Comparison of ENCODE assay signal across 11 cellular contexts in the genomic region with DNA sequence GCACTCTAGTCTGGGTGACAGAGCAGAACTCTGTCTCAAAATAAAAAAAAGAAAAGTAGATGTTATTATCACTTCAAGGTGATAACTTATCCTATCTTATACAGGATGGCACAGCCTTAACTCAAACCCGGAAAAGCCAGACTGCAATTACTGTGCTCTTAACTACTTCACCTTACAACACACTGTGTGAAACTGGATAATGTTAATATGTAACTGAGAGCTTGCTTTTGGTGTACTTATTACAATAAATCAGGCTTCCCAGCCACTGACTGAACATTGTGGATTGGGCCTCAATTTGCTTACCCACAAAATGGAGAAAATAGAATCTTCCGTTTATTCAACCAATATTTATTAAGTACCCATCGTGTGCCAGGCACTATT. TPM values are rescaled to one million over a fixed set of nuclear protein-coding genes. Genes with fewer than 3 reads are reported as not detected.
A peak's percentile ranks its signal among the peaks of the same experiment; 100 is the strongest.
DNase-seq lines count a peak whose midpoint lies in the region; ATAC-seq, FAIRE-seq and TF ChIP-seq lines count a peak whose summit lies in the region.
"Had no signal": no experiment of that assay in that cellular context is flagged by ENCODE, and none has a peak within 500 bp of the region (broad histone marks: within the 10 kb centered on the region; RNA-seq: fewer than 3 reads in every experiment).

No MANE protein-coding gene starts in this region.

- no peak for TF ChIP-seq POLR2A in K562 (conservative IDR thresholded peaks at IDR 0.05)

- TF ChIP-seq CTCF in DOHH2 (IDR thresholded peaks at IDR 0.05; ENCODE audit: low read depth, low read length, poor library complexity, severe bottlenecking) (no peak), K562 (IDR thresholded peaks at IDR 0.05 in 2 of 3, conservative IDR thresholded peaks at IDR 0.05 in 1 of 3; ENCODE audit: insufficient read depth in 2 of 3, low read depth in 1 of 3, low read length in 3 of 3) (no peak)

- H3K4me3 Mint-ChIP-seq in naive thymus-derived CD8-positive, alpha-beta T cell, result peak overlapping the region in 8 of 10 donors; percentile 18 to 100 (median 99)

- WGBS in K562 (ENCODE audit: insufficient coverage, low coverage, missing lambda C conversion rate), result 2% methylated on average over 3 of the region's 3 CpGs

- H3K27ac Mint-ChIP-seq in naive thymus-derived CD8-positive, alpha-beta T cell, result peak overlapping the region in 1 of 10 donors; percentile 93

- no peak for TF ChIP-seq EP300 in K562 (IDR thresholded peaks at IDR 0.05; ENCODE audit: low read length)

- no peaks in the 10 kb centered on the region for H3K27me3 Mint-ChIP-seq in naive thymus-derived CD8-positive, alpha-beta T cell

- no peaks in the 10 kb centered on the region for H3K9me2 ChIP-seq in DOHH2 (replicated peaks; ENCODE audit: control insufficient read depth, low read length)

- no peak for TF ChIP-seq RAD21 in K562 (CRISPR knock-in tag; conservative IDR thresholded peaks at IDR 0.05 in 1 of 2, IDR thresholded peaks at IDR 0.05 in 1 of 2)

- H3K4me3 ChIP-seq in DOHH2 (ENCODE audit: low read length) (peak overlapping the region; percentile 92), K562 (peak overlapping the region; percentile 80)

- H3K36me3 ChIP-seq in DOHH2 (ENCODE audit: control insufficient read depth, low read length) (peaks cover 79% of the 10 kb centered on the region), KOPT-K1 (ENCODE audit: insufficient read depth, low read length) (peaks cover 62% of the 10 kb centered on the region), K562 (ENCODE audit: control insufficient read depth, insufficient read depth, low read length) (peaks cover 71% of the 10 kb centered on the region)

- no TSS peak for BruUV-seq in K562 (replicated peaks; lab: Mats Ljungman, UMichigan)

- H3F3A ChIP-seq in DOHH2 (ENCODE audit: control insufficient read depth, insufficient read depth), result no peaks in the 10 kb centered on the region

- in situ Hi-C loops in K562 (cut with MboI), result loop anchor here (10.0 kb wide), 1 partner anchor 282 kb away; no protein-coding TSS in a partner anchor

- DNase-seq in K562 (ENCODE audit: extremely low read depth in 1 of 4, low spot score in 3 of 4) (no peak), LoVo (ENCODE audit: low spot score) (no peak), midbrain (lab: John Stamatoyannopoulos, UW) (no peak)
- no peak for DNase-seq in naive thymus-derived CD8-positive, alpha-beta T cell
- DNase-seq in stimulated activated CD8-positive, alpha-beta memory T cell treated with anti-CD3 and anti-CD28 coated beads, Interleukin-4, amount 100 ng/mL, for 48 hours, result no peak
- DNase-seq: dorsolateral prefrontal cortex; NCI-H146; stimulated activated CD4-positive, alpha-beta T cell treated with anti-CD3 and anti-CD28 coated beads, Interleukin-1b, Interleukin-23, amount 100 ng/mL, for 48 hours had no signal

- H3K4me1 ChIP-seq in DOHH2 (ENCODE audit: control insufficient read depth, low read length) (peaks cover 29% of the 10 kb centered on the region), K562 (replicated peaks in 1 of 2; ENCODE audit: control insufficient read depth in 2 of 2, insufficient read depth in 2 of 2, low read length in 2 of 2) (peaks cover 12 to 27% of the 10 kb centered on the region in 2 experiments; a peak in 4 of 5 replicates)

- H3K9me1 ChIP-seq in K562 (ENCODE audit: control insufficient read depth, insufficient read depth, low read length), result peaks cover 3% of the 10 kb centered on the region

- FAIRE-seq in K562 (lab: Jason Lieb, UNC), result no peak

- H3K27me3 ChIP-seq in DOHH2 (ENCODE audit: control insufficient read depth, low read length) (no peaks in the 10 kb centered on the region), K562 (ENCODE audit: control insufficient read depth in 2 of 2, insufficient read depth in 2 of 2, low read length in 2 of 2) (no peaks in the 10 kb centered on the region)
- H3K27me3 ChIP-seq: dorsolateral prefrontal cortex had no signal

- H3K4me2 ChIP-seq in DOHH2 (ENCODE audit: low read length), result peak overlapping the region; percentile 76
- peak overlapping the region; percentile 98 for H3K4me2 ChIP-seq in K562 (ENCODE audit: insufficient read depth, low read length)

- peaks cover 83% of the 10 kb centered on the region for H3K79me2 ChIP-seq in DOHH2 (ENCODE audit: control insufficient read depth, low read length)
- H3K79me2 ChIP-seq in K562 (ENCODE audit: control insufficient read depth, insufficient read depth, low read length), result peaks cover 87% of the 10 kb centered on the region

- H4K20me1 ChIP-seq in DOHH2 (ENCODE audit: control insufficient read depth, insufficient read depth, low read depth, low read length) (peaks cover 9% of the 10 kb centered on the region; the same call in 1 of the 2 replicates), K562 (replicated peaks; ENCODE audit: control insufficient read depth, insufficient read depth, low read length) (peaks cover 11% of the 10 kb centered on the region; the same call in 1 of the 2 replicates)

- no peaks in the 10 kb centered on the region for H3K9me3 Mint-ChIP-seq in naive thymus-derived CD8-positive, alpha-beta T cell

- H3K9me3 ChIP-seq in DOHH2 (ENCODE audit: control insufficient read depth, insufficient read depth, low read length) (no peaks in the 10 kb centered on the region), KOPT-K1 (ENCODE audit: insufficient read depth, low read length, poor library complexity, severe bottlenecking) (no peaks in the 10 kb centered on the region), K562 (replicated peaks; ENCODE audit: control insufficient read depth, insufficient read depth, low read depth, low read length) (no peaks in the 10 kb centered on the region)

- H3K27ac ChIP-seq in DOHH2 (ENCODE audit: low read depth, low read length) (no peak overlapping the region), KOPT-K1 (ENCODE audit: low read depth, low read length, poor library complexity, severe bottlenecking) (peak overlapping the region; percentile 86), K562 (ENCODE audit: extremely low read depth, low read depth, low read length) (peak overlapping the region; percentile 98)

- peak overlapping the region; percentile 84 to 99 for H3K9ac ChIP-seq in K562 (ENCODE audit: insufficient read depth in 1 of 2, low read depth in 2 of 2, low read length in 2 of 2)

- peaks cover 11 to 40% (median 35%) of the 10 kb centered on the region in 4 donors for H3K4me1 Mint-ChIP-seq in naive thymus-derived CD8-positive, alpha-beta T cell

- CTCF ChIA-PET in K562 (lab: Yijun Ruan, JAX; ENCODE audit: low intra/inter-chr PET ratio), result no interaction called here

- POLR2A ChIA-PET in K562 (lab: Yijun Ruan, JAX), result interaction anchor here (1.8 to 5.7 kb wide), 2 partner anchors 9 to 284 kb away, joined by 20 to 45 read pairs; no protein-coding TSS in a partner anchor
- POLR2A ChIA-PET in naive thymus-derived CD8-positive, alpha-beta T cell (lab: Charles Lee), result interaction anchor here (3.0 kb wide), 1 partner anchor 10 kb away, joined by 11 read pairs; no protein-coding TSS in a partner anchor

- no peak overlapping the region; the same call in 1 of the 2 replicates for H2AFZ ChIP-seq in K562 (ENCODE audit: low read depth, low read length)

- intact Hi-C loops in K562 (cut with micrococcal nuclease), result loop anchor here (2.0 to 5.0 kb wide), 4 partner anchors 150 to 279 kb away; partner anchors contain the start of gene TUT4

- peaks cover 0 to 23% (median 7%) of the 10 kb centered on the region in 3 donors for H3K36me3 Mint-ChIP-seq in naive thymus-derived CD8-positive, alpha-beta T cell

- ATAC-seq in K562, result no peak
- ATAC-seq in naive thymus-derived CD8-positive, alpha-beta T cell, result no peak
- ATAC-seq in HG03108 (IDR thresholded peaks at IDR 0.05; ENCODE audit: unreplicated experiment), result no peak

RNA-seq across cellular contexts. Expression of gene ORC1, which starts 1.4 kb away (rescaled TPM):
- 88.1 and 106 TPM in 2 replicates for total RNA-seq in K562 (2011; cell fraction: chromatin; rRNA removed; ENCODE audit: low replicate concordance)
- total RNA-seq in K562 (2011; cell fraction: nucleolus; rRNA removed), result 51.9 and 58.0 TPM in 2 replicates
- 48.1 and 55.9 TPM in 2 replicates for total RNA-seq in K562 (2011; cell fraction: nucleoplasm; rRNA removed)
- total RNA-seq in K562 (2014; rRNA removed) (70.5 and 74.5 TPM in 2 replicates), K562 (2014; rRNA removed; fragmentation: Illumina TruSeq; extraction: Trizol) (66.7 and 69.9 TPM in 2 replicates), K562 (2015; rRNA removed; fragmentation: Illumina TruSeq; extraction: Trizol) (66.6 and 69.7 TPM in 2 replicates), K562 (2021) (65.8 and 72.0 TPM in 2 replicates)
- polyA plus RNA-seq in K562 (2011; rRNA removed) (80.7 and 91.8 TPM in 2 replicates), K562 (2014; fragmentation: Illumina TruSeq; extraction: Trizol) (82.6 and 91.6 TPM in 2 replicates), K562 (2014; fragmentation: Nextera tagmentation; extraction: Ambion mirVana) (10 to 100 TPM; 26.4 to 46.9 TPM), K562 (2014; rRNA removed) (61.7 and 63.5 TPM in 2 replicates)
- 59.6 and 80.5 TPM in 2 replicates for polyA plus RNA-seq in K562 (2011; cell fraction: cytosol; rRNA removed)
- polyA plus RNA-seq in K562 (2011; cell fraction: nucleus; rRNA removed), result 53.3 and 69.5 TPM in 2 replicates
- polyA plus RNA-seq in K562 (2012), result 42.5 and 53.0 TPM in 2 replicates
- polyA minus RNA-seq in K562 (2011; rRNA and poly(A)+ RNA removed), result 103 and 109 TPM in 2 replicates
- 47.2 and 49.7 TPM in 2 replicates for polyA minus RNA-seq in K562 (2011; cell fraction: cytosol; rRNA and poly(A)+ RNA removed)
- polyA minus RNA-seq in K562 (2011; cell fraction: nucleus; rRNA and poly(A)+ RNA removed), result 26.9 and 57.0 TPM in 2 replicates
- 1 to 10 TPM; 1.0 to 1.2 TPM for total RNA-seq in naive thymus-derived CD8-positive, alpha-beta T cell
- under 1 TPM in 1 of 3 donors, not detected in 2; 0.18 TPM for polyA plus RNA-seq in naive thymus-derived CD8-positive, alpha-beta T cell

RNA-seq across cellular contexts. Expression of gene PRPF38A, which starts 1.6 kb away (rescaled TPM):
- 109 and 156 TPM in 2 replicates for total RNA-seq in K562 (2011; cell fraction: chromatin; rRNA removed; ENCODE audit: low replicate concordance)
- total RNA-seq in K562 (2011; cell fraction: nucleolus; rRNA removed), result 69.1 and 85.2 TPM in 2 replicates
- 122 and 176 TPM in 2 replicates for total RNA-seq in K562 (2011; cell fraction: nucleoplasm; rRNA removed)
- total RNA-seq in K562 (2014; rRNA removed) (53.6 and 64.4 TPM in 2 replicates), K562 (2014; rRNA removed; fragmentation: Illumina TruSeq; extraction: Trizol) (67.5 and 71.8 TPM in 2 replicates), K562 (2015; rRNA removed; fragmentation: Illumina TruSeq; extraction: Trizol) (51.0 and 58.7 TPM in 2 replicates), K562 (2021) (115 and 122 TPM in 2 replicates)
- polyA plus RNA-seq in K562 (2011; rRNA removed) (89.2 and 108 TPM in 2 replicates), K562 (2014; fragmentation: Illumina TruSeq; extraction: Trizol) (120 and 133 TPM in 2 replicates), K562 (2014; fragmentation: Nextera tagmentation; extraction: Ambion mirVana) (100 to 1,000 TPM; 126 to 198 TPM), K562 (2014; rRNA removed) (54.8 and 58.6 TPM in 2 replicates)
- polyA plus RNA-seq in K562 (2011; cell fraction: cytosol; rRNA removed), result 37.6 and 47.6 TPM in 2 replicates
- polyA plus RNA-seq in K562 (2011; cell fraction: nucleus; rRNA removed), result 109 and 157 TPM in 2 replicates
- polyA plus RNA-seq in K562 (2012), result 86.3 and 96.6 TPM in 2 replicates
- 138 and 184 TPM in 2 replicates for polyA minus RNA-seq in K562 (2011; rRNA and poly(A)+ RNA removed)
- polyA minus RNA-seq in K562 (2011; cell fraction: cytosol; rRNA and poly(A)+ RNA removed), result 40.4 and 45.1 TPM in 2 replicates
- polyA minus RNA-seq in K562 (2011; cell fraction: nucleus; rRNA and poly(A)+ RNA removed), result 43.6 and 99.0 TPM in 2 replicates
- total RNA-seq in naive thymus-derived CD8-positive, alpha-beta T cell, result 10 to 100 TPM; 78.3 to 89.1 TPM
- 10 to 100 TPM; 31.2 to 36.5 (median 35.5) TPM for polyA plus RNA-seq in naive thymus-derived CD8-positive, alpha-beta T cell

RNA-seq across cellular contexts. Expression of gene CC2D1B, which starts 36.8 kb away (rescaled TPM):
- 70.2 and 156 TPM in 2 replicates for total RNA-seq in K562 (2011; cell fraction: chromatin; rRNA removed; ENCODE audit: low replicate concordance)
- total RNA-seq in K562 (2011; cell fraction: nucleolus; rRNA removed), result 81.2 and 87.4 TPM in 2 replicates
- 68.6 and 74.7 TPM in 2 replicates for total RNA-seq in K562 (2011; cell fraction: nucleoplasm; rRNA removed)
- total RNA-seq in K562 (2014; rRNA removed) (25.5 and 29.7 TPM in 2 replicates), K562 (2014; rRNA removed; fragmentation: Illumina TruSeq; extraction: Trizol) (19.4 and 20.2 TPM in 2 replicates), K562 (2015; rRNA removed; fragmentation: Illumina TruSeq; extraction: Trizol) (25.3 and 28.6 TPM in 2 replicates), K562 (2021) (27.7 and 33.6 TPM in 2 replicates)
- polyA plus RNA-seq in K562 (2011; rRNA removed) (12.6 and 18.9 TPM in 2 replicates), K562 (2014; fragmentation: Illumina TruSeq; extraction: Trizol) (21.1 and 25.8 TPM in 2 replicates), K562 (2014; fragmentation: Nextera tagmentation; extraction: Ambion mirVana) (1 to 10 TPM; 1.2 to 1.5 TPM), K562 (2014; rRNA removed) (22.7 and 25.6 TPM in 2 replicates)
- 9.4 and 12.9 TPM in 2 replicates for polyA plus RNA-seq in K562 (2011; cell fraction: cytosol; rRNA removed)
- 103 and 117 TPM in 2 replicates for polyA plus RNA-seq in K562 (2011; cell fraction: nucleus; rRNA removed)
- polyA plus RNA-seq in K562 (2012), result 23.4 and 39.3 TPM in 2 replicates
- polyA minus RNA-seq in K562 (2011; rRNA and poly(A)+ RNA removed), result 11.8 and 12.0 TPM in 2 replicates
- polyA minus RNA-seq in K562 (2011; cell fraction: cytosol; rRNA and poly(A)+ RNA removed), result 18.3 and 21.1 TPM in 2 replicates
- 39.9 and 50.9 TPM in 2 replicates for polyA minus RNA-seq in K562 (2011; cell fraction: nucleus; rRNA and poly(A)+ RNA removed)
- 10 to 100 TPM; 87.0 to 96.5 TPM for total RNA-seq in naive thymus-derived CD8-positive, alpha-beta T cell
- polyA plus RNA-seq in naive thymus-derived CD8-positive, alpha-beta T cell, result 10 to 100 TPM in 1 of 3 donors, 1 to 10 TPM in 2; 4.2 to 10.5 (median 6.7) TPM

Comparison
In these comparisons a context has a peak if more than half of its experiments do, and no peak if none do; other contexts are left out.
1. RNA of gene ORC1, which starts 1.4 kb away (total RNA-seq): 48.1 to 106 TPM in K562; 1.0 to 1.2 TPM in naive thymus-derived CD8-positive, alpha-beta T cell; every median in the first group is over 10 times any median in the second.